Comparison of ENCODE assay signal across 22 cellular contexts in genomic region chr12:76040461-76040860, GRCh38. TPM values are rescaled to one million over a fixed set of nuclear protein-coding genes. Genes with fewer than 3 reads are reported as not detected.
DNase-seq lines count a peak whose midpoint lies in the region; ATAC-seq and TF ChIP-seq lines count a peak whose summit lies in the region.
"Had no signal": no experiment of that assay in that cellular context is flagged by ENCODE, and none has a peak within 500 bp of the region (broad histone marks: within the 10 kb centered on the region; RNA-seq: fewer than 3 reads in every experiment).

No MANE protein-coding gene starts in this region.

- no peaks in the 10 kb centered on the region for H4K20me1 ChIP-seq in GM23338 (replicated peaks; ENCODE audit: insufficient read depth)

- no peak for TF ChIP-seq CTCF in GM23338 (conservative IDR thresholded peaks at IDR 0.05; ENCODE audit: low read depth in 2 of 2)
- TF ChIP-seq CTCF in upper lobe of right lung (IDR thresholded peaks at IDR 0.05), result no peak

- no peaks in the 10 kb centered on the region for H3K79me2 ChIP-seq in GM23338 (replicated peaks; ENCODE audit: insufficient read depth)

- peaks cover 2% of the 10 kb centered on the region for H3K36me3 Mint-ChIP-seq in activated naive CD8-positive, alpha-beta T cell
- H3K36me3 Mint-ChIP-seq in activated naive CD8-positive, alpha-beta T cell treated with anti-CD3 and anti-CD28 coated beads, Interleukin-2, amount 50 U/mL, for 24 hours (ENCODE audit: low read depth), result peaks cover 6% of the 10 kb centered on the region
- H3K36me3 Mint-ChIP-seq in GM23338 (ENCODE audit: low read depth), result peaks cover 12% of the 10 kb centered on the region; the same call in 2 of the 3 replicates
- peaks cover 22% of the 10 kb centered on the region for H3K36me3 Mint-ChIP-seq in activated T-helper 17 cell treated with anti-CD3 and anti-CD28 coated beads, Interleukin-2, amount 50 U/mL, for 72 hours (ENCODE audit: low read depth)
- peaks cover 12% of the 10 kb centered on the region for H3K36me3 Mint-ChIP-seq in activated CD4-positive, alpha-beta T cell treated with anti-CD3 and anti-CD28 coated beads, Interleukin-2, amount 10 ng/mL, durations not matched to agents 24 days and 14 days (ENCODE audit: low read depth)
- H3K36me3 Mint-ChIP-seq: IgD-negative memory B cell had no signal

- no peaks in the 10 kb centered on the region for H3K9me2 ChIP-seq in GM23338 (ENCODE audit: insufficient read depth)

- H3K9me3 ChIP-seq in upper lobe of right lung, result no peaks in the 10 kb centered on the region

- ATAC-seq in activated naive CD8-positive, alpha-beta T cell treated with anti-CD3 and anti-CD28 coated beads, Interleukin-2, amount 50 U/mL, for 24 hours, result no peak
- ATAC-seq in GM23338, result 0 out of 3 replicates have a peak, but pooled peaks have one; percentile 5
- peak; percentile 22 for ATAC-seq in activated T-helper 17 cell treated with anti-CD3 and anti-CD28 coated beads, Interleukin-2, amount 50 U/mL, for 72 hours (replicated peaks)
- ATAC-seq in upper lobe of right lung, result no peak
- ATAC-seq in HG03442 (IDR thresholded peaks at IDR 0.05; ENCODE audit: unreplicated experiment), result no peak
- ATAC-seq: GM12878, Panc1, SK-N-SH treated with all-trans-retinoic acid at 6 μM for 48 hours had no signal

- no peaks in the 10 kb centered on the region for H3K27me3 Mint-ChIP-seq in activated naive CD8-positive, alpha-beta T cell
- no peaks in the 10 kb centered on the region for H3K27me3 Mint-ChIP-seq in activated naive CD8-positive, alpha-beta T cell treated with anti-CD3 and anti-CD28 coated beads, Interleukin-2, amount 50 U/mL, for 24 hours
- H3K27me3 Mint-ChIP-seq in GM23338 (ENCODE audit: insufficient read depth, low read depth, poor library complexity), result peaks cover 10% of the 10 kb centered on the region
- no peaks in the 10 kb centered on the region for H3K27me3 Mint-ChIP-seq in activated T-helper 17 cell treated with anti-CD3 and anti-CD28 coated beads, Interleukin-2, amount 50 U/mL, for 72 hours
- H3K27me3 Mint-ChIP-seq in activated CD4-positive, alpha-beta T cell treated with anti-CD3 and anti-CD28 coated beads, Interleukin-2, amount 10 ng/mL, durations not matched to agents 24 days and 14 days, result no peaks in the 10 kb centered on the region
- H3K27me3 Mint-ChIP-seq: IgD-negative memory B cell had no signal

- H3K27ac Mint-ChIP-seq in activated naive CD8-positive, alpha-beta T cell, result peak overlapping the region; percentile 70
- H3K27ac Mint-ChIP-seq in activated naive CD8-positive, alpha-beta T cell treated with anti-CD3 and anti-CD28 coated beads, Interleukin-2, amount 50 U/mL, for 24 hours, result no peak overlapping the region
- H3K27ac Mint-ChIP-seq in GM23338, result peak overlapping the region; percentile 20; the same call in 1 of the 2 replicates
- no peak overlapping the region for H3K27ac Mint-ChIP-seq in activated T-helper 17 cell treated with anti-CD3 and anti-CD28 coated beads, Interleukin-2, amount 50 U/mL, for 72 hours
- no peak overlapping the region for H3K27ac Mint-ChIP-seq in activated CD4-positive, alpha-beta T cell treated with anti-CD3 and anti-CD28 coated beads, Interleukin-2, amount 10 ng/mL, durations not matched to agents 24 days and 14 days

- peaks cover 18% of the 10 kb centered on the region for H3K4me1 Mint-ChIP-seq in activated naive CD8-positive, alpha-beta T cell (ENCODE audit: low read depth)
- peaks cover 12% of the 10 kb centered on the region for H3K4me1 Mint-ChIP-seq in activated naive CD8-positive, alpha-beta T cell treated with anti-CD3 and anti-CD28 coated beads, Interleukin-2, amount 50 U/mL, for 24 hours
- peaks cover 43% of the 10 kb centered on the region for H3K4me1 Mint-ChIP-seq in GM23338
- H3K4me1 Mint-ChIP-seq in activated T-helper 17 cell treated with anti-CD3 and anti-CD28 coated beads, Interleukin-2, amount 50 U/mL, for 72 hours, result peaks cover 8% of the 10 kb centered on the region
- peaks cover 11% of the 10 kb centered on the region for H3K4me1 Mint-ChIP-seq in activated CD4-positive, alpha-beta T cell treated with anti-CD3 and anti-CD28 coated beads, Interleukin-2, amount 10 ng/mL, durations not matched to agents 24 days and 14 days

- DNase-seq in activated naive CD8-positive, alpha-beta T cell treated with anti-CD3 and anti-CD28 coated beads, Interleukin-2, amount 50 U/mL, for 24 hours, result no peak
- no peak for DNase-seq in GM23338 (ENCODE audit: low spot score)
- DNase-seq in upper lobe of right lung, result peak; percentile 16
- no peak for DNase-seq in activated CD4-positive, alpha-beta T cell treated with anti-CD3 and anti-CD28 coated beads, Interleukin-2, amount 10 ng/mL, durations not matched to agents 24 days and 14 days
- DNase-seq: ACHN, DND-41, GM23248, Karpas-422, NCI-H1694, NCI-H2081, NCI-H2171 treated with DMSO at 0.1 percent for 48 hours, NCI-H524 treated with DMSO at 0.1 percent for 48 hours, NCI-H82, SIG-M5 had no signal

- H3K36me3 ChIP-seq in GM23338 (ENCODE audit: insufficient read depth) (peaks cover under 1% of the 10 kb centered on the region; the same call in 1 of the 2 replicates), upper lobe of right lung (peaks cover 22% of the 10 kb centered on the region)

- intact Hi-C loops in upper lobe of right lung (cut with DNase I), result no loop called here
- intact Hi-C loops in activated CD4-positive, alpha-beta T cell treated with anti-CD3 and anti-CD28 coated beads, Interleukin-2, amount 10 ng/mL, durations not matched to agents 24 days and 14 days (cut with micrococcal nuclease), result no loop called here

- no peaks in the 10 kb centered on the region for H3K9me3 Mint-ChIP-seq in activated naive CD8-positive, alpha-beta T cell (ENCODE audit: low read depth)
- no peaks in the 10 kb centered on the region for H3K9me3 Mint-ChIP-seq in activated naive CD8-positive, alpha-beta T cell treated with anti-CD3 and anti-CD28 coated beads, Interleukin-2, amount 50 U/mL, for 24 hours
- H3K9me3 Mint-ChIP-seq in GM23338, result no peaks in the 10 kb centered on the region
- H3K9me3 Mint-ChIP-seq in activated T-helper 17 cell treated with anti-CD3 and anti-CD28 coated beads, Interleukin-2, amount 50 U/mL, for 72 hours, result no peaks in the 10 kb centered on the region
- no peaks in the 10 kb centered on the region for H3K9me3 Mint-ChIP-seq in activated CD4-positive, alpha-beta T cell treated with anti-CD3 and anti-CD28 coated beads, Interleukin-2, amount 10 ng/mL, durations not matched to agents 24 days and 14 days
- H3K9me3 Mint-ChIP-seq: IgD-negative memory B cell had no signal

- no peak overlapping the region for H3K4me2 ChIP-seq in GM23338

- no peak overlapping the region for H2AFZ ChIP-seq in GM23338
- H2AFZ ChIP-seq: GM23248 had no signal

- H3K4me3 ChIP-seq in GM23338 (no peak overlapping the region), upper lobe of right lung (no peak overlapping the region)
- H3K4me3 ChIP-seq: GM12878, GM23248 had no signal

- H3F3A ChIP-seq in GM23338 (replicated peaks; ENCODE audit: low read depth), result peaks cover 5% of the 10 kb centered on the region; the same call in 1 of the 2 replicates

- H3K27me3 ChIP-seq in GM23338 (ENCODE audit: insufficient read depth), result no peaks in the 10 kb centered on the region
- no peaks in the 10 kb centered on the region for H3K27me3 ChIP-seq in upper lobe of right lung

- no peak overlapping the region for H3K4me3 Mint-ChIP-seq in activated naive CD8-positive, alpha-beta T cell
- no peak overlapping the region for H3K4me3 Mint-ChIP-seq in activated naive CD8-positive, alpha-beta T cell treated with anti-CD3 and anti-CD28 coated beads, Interleukin-2, amount 50 U/mL, for 24 hours
- no peak overlapping the region for H3K4me3 Mint-ChIP-seq in GM23338
- no peak overlapping the region for H3K4me3 Mint-ChIP-seq in activated T-helper 17 cell treated with anti-CD3 and anti-CD28 coated beads, Interleukin-2, amount 50 U/mL, for 72 hours
- no peak overlapping the region for H3K4me3 Mint-ChIP-seq in activated CD4-positive, alpha-beta T cell treated with anti-CD3 and anti-CD28 coated beads, Interleukin-2, amount 10 ng/mL, durations not matched to agents 24 days and 14 days
- H3K4me3 Mint-ChIP-seq: IgD-negative memory B cell had no signal

- H3K4me1 ChIP-seq in GM23338 (ENCODE audit: insufficient read depth) (peaks cover 33% of the 10 kb centered on the region), upper lobe of right lung (no peaks in the 10 kb centered on the region)

- H3K27ac ChIP-seq in GM23338 (ENCODE audit: low read depth) (0 out of 2 replicates have a peak overlapping the region, but pooled peaks have one; percentile 28), upper lobe of right lung (no peak overlapping the region)
- H3K27ac ChIP-seq: C4-2B, GM23248 had no signal

TF ChIP-seq in GM23338, 12 proteins besides CTCF, POLR2A, EP300 and RAD21 (continues in another document):
- TF ChIP-seq JUNB (IDR thresholded peaks at IDR 0.05; ENCODE audit: unreplicated experiment) (no peak), NANOG (IDR thresholded peaks at IDR 0.05; ENCODE audit: borderline replicate concordance) (no peak), ZNF331 (CRISPR knock-in tag; IDR thresholded peaks at IDR 0.05; ENCODE audit: low read depth) (no peak), ETS1 (IDR thresholded peaks at IDR 0.05) (no peak)

RNA-seq across cellular contexts. Expression of gene PHLDA1, which starts 8.9 kb away (rescaled TPM):
- 19.3 and 21.6 TPM in 2 replicates for total RNA-seq in GM23338 (2014; rRNA removed; shearing (Covaris generic))
- 11.6 and 11.7 TPM in 2 replicates for polyA plus RNA-seq in GM23338 (2016; fragmentation: Nextera tagmentation; extraction: Ambion mirVana)
- 10 to 100 TPM; 23.3 to 51.9 TPM for total RNA-seq in activated T-helper 17 cell treated with anti-CD3 and anti-CD28 coated beads, Interleukin-2, amount 50 U/mL, for 72 hours
- 16.2 TPM for total RNA-seq in upper lobe of right lung
- 59.6 and 60.7 TPM in 2 replicates for total RNA-seq in activated CD4-positive, alpha-beta T cell treated with anti-CD3 and anti-CD28 coated beads, Interleukin-2, amount 10 ng/mL, durations not matched to agents 24 days and 14 days

RNA-seq across cellular contexts. Expression of gene NAP1L1, which starts 44.0 kb away (rescaled TPM):
- total RNA-seq in GM23338 (2014; rRNA removed; shearing (Covaris generic)), result 658 and 693 TPM in 2 replicates
- polyA plus RNA-seq in GM23338 (2016; fragmentation: Nextera tagmentation; extraction: Ambion mirVana), result 996 and 999 TPM in 2 replicates
- 100 to 1,000 TPM; 715 to 937 TPM for total RNA-seq in activated T-helper 17 cell treated with anti-CD3 and anti-CD28 coated beads, Interleukin-2, amount 50 U/mL, for 72 hours
- total RNA-seq in upper lobe of right lung, result 500 TPM
- 652 and 689 TPM in 2 replicates for total RNA-seq in activated CD4-positive, alpha-beta T cell treated with anti-CD3 and anti-CD28 coated beads, Interleukin-2, amount 10 ng/mL, durations not matched to agents 24 days and 14 days

Comparison
In these comparisons a context has a peak if more than half of its experiments do, and no peak if none do; other contexts are left out.
1. H3K27ac Mint-ChIP-seq: peak in activated naive CD8-positive, alpha-beta T cell (single experiment) and GM23338 (single experiment); none in activated naive CD8-positive, alpha-beta T cell treated with anti-CD3 and anti-CD28 coated beads, Interleukin-2, amount 50 U/mL, for 24 hours (single experiment), activated T-helper 17 cell treated with anti-CD3 and anti-CD28 coated beads, Interleukin-2, amount 50 U/mL, for 72 hours (single experiment) and activated CD4-positive, alpha-beta T cell treated with anti-CD3 and anti-CD28 coated beads, Interleukin-2, amount 10 ng/mL, durations not matched to agents 24 days and 14 days (single experiment).
2. ATAC-seq: peak in GM23338 (single experiment) and activated T-helper 17 cell treated with anti-CD3 and anti-CD28 coated beads, Interleukin-2, amount 50 U/mL, for 72 hours (single experiment); none in activated naive CD8-positive, alpha-beta T cell treated with anti-CD3 and anti-CD28 coated beads, Interleukin-2, amount 50 U/mL, for 24 hours (single experiment), upper lobe of right lung (single experiment) and HG03442 (single experiment).